In the genomic region with DNA sequence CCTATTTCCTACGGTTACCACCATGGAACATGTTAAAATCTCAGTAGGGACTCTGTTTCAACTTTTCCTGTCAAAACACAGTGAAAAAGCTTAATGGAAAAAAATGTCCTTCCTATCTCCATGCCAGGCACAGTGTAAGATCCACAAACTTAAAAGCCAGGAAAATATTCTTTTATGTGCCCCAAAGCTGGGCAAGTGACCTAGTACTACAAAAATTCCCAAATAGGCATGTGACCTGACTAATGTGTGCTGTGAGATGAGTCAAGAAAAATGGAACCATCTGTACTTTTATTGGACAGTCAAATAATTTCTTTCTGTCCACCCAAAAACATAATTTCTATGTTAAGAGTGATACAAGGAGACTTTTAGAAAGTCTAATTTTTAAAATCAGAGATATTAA, we compare ENCODE assay signal across 25 cellular contexts.
DNase-seq lines count a peak whose midpoint lies in the region; ATAC-seq and TF ChIP-seq lines count a peak whose summit lies in the region.
"Had no signal": no experiment of that assay in that cellular context is flagged by ENCODE, and none has a peak within 500 bp of the region (broad histone marks: within the 10 kb centered on the region; RNA-seq: fewer than 3 reads in every experiment).

No MANE protein-coding gene starts in this region.

- no peak for TF ChIP-seq POLR2A in Peyer's patch (IDR thresholded peaks at IDR 0.05)

- H3K79me2 ChIP-seq in SK-N-SH (ENCODE audit: insufficient read depth): no peaks in the 10 kb centered on the region

- TF ChIP-seq RAD21 in SK-N-SH (IDR thresholded peaks at IDR 0.05; ENCODE audit: low read length): no peak

- H3K9me3 ChIP-seq in SK-N-SH (no peaks in the 10 kb centered on the region), Peyer's patch (no peaks in the 10 kb centered on the region)
- H3K9me3 ChIP-seq: gastroesophageal sphincter, prostate gland, thoracic aorta had no signal

- no peak for TF ChIP-seq EP300 in SK-N-SH (IDR thresholded peaks at IDR 0.05; ENCODE audit: borderline replicate concordance in 1 of 2, low read depth in 1 of 2, low read length in 1 of 2)

- DNase-seq in SK-N-SH (no peak), RPMI7951 (ENCODE audit: low read depth) (peak; percentile 52), foreskin fibroblast (peak; percentile 54 to 82), activated gamma-delta T cell treated with Interleukin-2 at 50 U/mL for 16 hours (no peak), Peyer's patch (no peak)
- DNase-seq in activated CD4-positive, alpha-beta T cell treated with anti-CD3 and anti-CD28 coated beads, Interleukin-2, amount 50 U/mL, for 1 hour: no peak
- no peak for DNase-seq in activated CD4-positive, alpha-beta T cell treated with anti-CD3 and anti-CD28 coated beads for 48 hours
- DNase-seq: activated CD4-positive, CD25-positive, alpha-beta regulatory T cell treated with anti-CD3 and anti-CD28 coated beads, Interleukin-2, amount 50 U/mL, for 72 hours; activated naive CD4-positive, alpha-beta T cell treated with anti-CD3 and anti-CD28 coated beads, Interleukin-2, amount 10 ng/mL, durations not matched to agents 7 days and 5 days; activated T-cell treated with anti-CD3 and anti-CD28 coated beads, Interleukin-2, amount 50 U/mL, for 4 hours; central memory CD4-positive, alpha-beta T cell; dorsolateral prefrontal cortex; kidney; NCI-H187 treated with DMSO at 0.1 percent for 48 hours; NCI-H69; Right ventricle myocardium superior; stimulated activated CD4-positive, alpha-beta T cell treated with anti-CD3 and anti-CD28 coated beads, Interleukin-2, amount 100 ng/mL, for 24 hours had no signal

- POLR2A ChIA-PET in SK-N-SH (lab: Yijun Ruan, JAX): no interaction called here

- no peak overlapping the region for H3K9ac ChIP-seq in SK-N-SH

- H3K4me2 ChIP-seq in SK-N-SH: no peak overlapping the region

- no peak overlapping the region for H2AFZ ChIP-seq in SK-N-SH (ENCODE audit: low read depth)

- H3K27ac ChIP-seq in SK-N-SH (ENCODE audit: low read depth in 2 of 2, low read length in 1 of 2) (no peak overlapping the region), Peyer's patch (no peak overlapping the region)
- H3K27ac ChIP-seq: 22Rv1, dorsolateral prefrontal cortex, epithelial cell of prostate, gastroesophageal sphincter, prostate gland had no signal

- H3K27me3 ChIP-seq in SK-N-SH (ENCODE audit: insufficient read depth): no peaks in the 10 kb centered on the region
- no peaks in the 10 kb centered on the region for H3K27me3 ChIP-seq in Peyer's patch
- H3K27me3 ChIP-seq: dorsolateral prefrontal cortex, gastroesophageal sphincter had no signal

- no peaks in the 10 kb centered on the region for H3K9me2 ChIP-seq in SK-N-SH

- no peaks in the 10 kb centered on the region for H4K20me1 ChIP-seq in SK-N-SH (ENCODE audit: insufficient read depth)

- TF ChIP-seq CTCF in SK-N-SH (IDR thresholded peaks at IDR 0.05) (no peak), foreskin fibroblast (IDR thresholded peaks at IDR 0.05; ENCODE audit: low read depth, low read length) (no peak), Peyer's patch (IDR thresholded peaks at IDR 0.05) (no peak)

- no peaks in the 10 kb centered on the region for H3F3A ChIP-seq in SK-N-SH (replicated peaks; ENCODE audit: insufficient read depth)

- no peak for ATAC-seq in SK-N-SH treated with all-trans-retinoic acid at 6 μM for 48 hours
- ATAC-seq: activated T-cell treated with anti-CD3 and anti-CD28 coated beads, Interleukin-2, amount 50 U/mL, for 4 hours; gastroesophageal sphincter; stimulated activated memory B cell treated with anti-CD40 and anti-IgM and Interleukin-4, amounts not matched to agents 10 μg/mL and 1 μg/mL and 100 μg/mL, for 72 hours had no signal

- H3K4me3 ChIP-seq in SK-N-SH (ENCODE audit: low read depth in 2 of 2, low read length in 1 of 2) (no peak overlapping the region), foreskin fibroblast (ENCODE audit: low read depth in 1 of 2, low read length in 2 of 2) (no peak overlapping the region), Peyer's patch (no peak overlapping the region)
- H3K4me3 ChIP-seq: dorsolateral prefrontal cortex, gastroesophageal sphincter, lung, prostate gland, thoracic aorta had no signal

- 76% methylated on average over 1 of the region's 1 CpG for WGBS in SK-N-SH (ENCODE audit: low lambda C conversion rate)

- H3K4me1 ChIP-seq in SK-N-SH (ENCODE audit: control insufficient read depth in 1 of 2, insufficient read depth in 2 of 2, low read depth in 1 of 2, low read length in 1 of 2) (no peaks in the 10 kb centered on the region), Peyer's patch (peaks cover 0 to 9% (median 0%) of the 10 kb centered on the region in 4 donors)
- H3K4me1 ChIP-seq: prostate gland had no signal

- H3K36me3 ChIP-seq in SK-N-SH (replicated peaks in 1 of 2; ENCODE audit: control insufficient read depth in 1 of 2, insufficient read depth in 2 of 2, low read length in 1 of 2) (no peaks in the 10 kb centered on the region), Peyer's patch (no peaks in the 10 kb centered on the region)
- H3K36me3 ChIP-seq: gastroesophageal sphincter, prostate gland, thoracic aorta had no signal

- CTCF ChIA-PET in SK-N-SH (lab: Yijun Ruan, JAX): interaction anchor here (0.6 kb wide), 1 partner anchor 1398 kb away, joined by 3 read pairs; no protein-coding TSS in a partner anchor

TF ChIP-seq in SK-N-SH, 30 proteins besides CTCF, POLR2A, EP300 and RAD21:
- TF ChIP-seq, protein P1, sequence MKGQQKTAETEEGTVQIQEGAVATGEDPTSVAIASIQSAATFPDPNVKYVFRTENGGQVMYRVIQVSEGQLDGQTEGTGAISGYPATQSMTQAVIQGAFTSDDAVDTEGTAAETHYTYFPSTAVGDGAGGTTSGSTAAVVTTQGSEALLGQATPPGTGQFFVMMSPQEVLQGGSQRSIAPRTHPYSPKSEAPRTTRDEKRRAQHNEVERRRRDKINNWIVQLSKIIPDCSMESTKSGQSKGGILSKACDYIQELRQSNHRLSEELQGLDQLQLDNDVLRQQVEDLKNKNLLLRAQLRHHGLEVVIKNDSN (IDR thresholded peaks at IDR 0.05; ENCODE audit: borderline replicate concordance, low read depth): peak; percentile 32; the same call in 1 of the 2 replicates
- TF ChIP-seq TAF1 (IDR thresholded peaks at IDR 0.05; ENCODE audit: borderline replicate concordance, low read depth, low read length) (no peak), SMC3 (IDR thresholded peaks at IDR 0.05; ENCODE audit: low read depth, low read length) (no peak)
- TF ChIP-seq, protein P2, sequence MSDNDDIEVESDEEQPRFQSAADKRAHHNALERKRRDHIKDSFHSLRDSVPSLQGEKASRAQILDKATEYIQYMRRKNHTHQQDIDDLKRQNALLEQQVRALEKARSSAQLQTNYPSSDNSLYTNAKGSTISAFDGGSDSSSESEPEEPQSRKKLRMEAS (IDR thresholded peaks at IDR 0.05; ENCODE audit: low read depth): no peak
- TF ChIP-seq, protein P3, sequence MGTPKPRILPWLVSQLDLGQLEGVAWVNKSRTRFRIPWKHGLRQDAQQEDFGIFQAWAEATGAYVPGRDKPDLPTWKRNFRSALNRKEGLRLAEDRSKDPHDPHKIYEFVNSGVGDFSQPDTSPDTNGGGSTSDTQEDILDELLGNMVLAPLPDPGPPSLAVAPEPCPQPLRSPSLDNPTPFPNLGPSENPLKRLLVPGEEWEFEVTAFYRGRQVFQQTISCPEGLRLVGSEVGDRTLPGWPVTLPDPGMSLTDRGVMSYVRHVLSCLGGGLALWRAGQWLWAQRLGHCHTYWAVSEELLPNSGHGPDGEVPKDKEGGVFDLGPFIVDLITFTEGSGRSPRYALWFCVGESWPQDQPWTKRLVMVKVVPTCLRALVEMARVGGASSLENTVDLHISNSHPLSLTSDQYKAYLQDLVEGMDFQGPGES (IDR thresholded peaks at IDR 0.05; ENCODE audit: low read depth, low read length): no peak
TF ChIP-seq in SK-N-SH: peak in this region for 1.

TF ChIP-seq in SK-N-SH treated with all-trans-retinoic acid at 6 μM for 48 hours, 23 proteins besides CTCF, POLR2A, EP300 and RAD21 (continues in another document):
- TF ChIP-seq SNAI2 (CRISPR knock-in tag; IDR thresholded peaks at IDR 0.05) (no peak), PPARA (CRISPR knock-in tag; IDR thresholded peaks at IDR 0.05; ENCODE audit: borderline replicate concordance) (no peak), ZNF565 (CRISPR knock-in tag; conservative IDR thresholded peaks at IDR 0.05; ENCODE audit: low read depth) (no peak), ESRRG (CRISPR knock-in tag; IDR thresholded peaks at IDR 0.05) (no peak), ZFP30 (CRISPR knock-in tag; IDR thresholded peaks at IDR 0.05) (no peak)
- TF ChIP-seq, protein P4, sequence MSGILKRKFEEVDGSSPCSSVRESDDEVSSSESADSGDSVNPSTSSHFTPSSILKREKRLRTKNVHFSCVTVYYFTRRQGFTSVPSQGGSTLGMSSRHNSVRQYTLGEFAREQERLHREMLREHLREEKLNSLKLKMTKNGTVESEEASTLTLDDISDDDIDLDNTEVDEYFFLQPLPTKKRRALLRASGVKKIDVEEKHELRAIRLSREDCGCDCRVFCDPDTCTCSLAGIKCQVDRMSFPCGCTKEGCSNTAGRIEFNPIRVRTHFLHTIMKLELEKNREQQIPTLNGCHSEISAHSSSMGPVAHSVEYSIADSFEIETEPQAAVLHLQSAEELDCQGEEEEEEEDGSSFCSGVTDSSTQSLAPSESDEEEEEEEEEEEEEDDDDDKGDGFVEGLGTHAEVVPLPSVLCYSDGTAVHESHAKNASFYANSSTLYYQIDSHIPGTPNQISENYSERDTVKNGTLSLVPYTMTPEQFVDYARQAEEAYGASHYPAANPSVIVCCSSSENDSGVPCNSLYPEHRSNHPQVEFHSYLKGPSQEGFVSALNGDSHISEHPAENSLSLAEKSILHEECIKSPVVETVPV (CRISPR knock-in tag; IDR thresholded peaks at IDR 0.05): no peak

Comparison
In these comparisons a context has a peak if more than half of its experiments do, and no peak if none do; other contexts are left out.
1. DNase-seq: peak in RPMI7951 (single experiment) and foreskin fibroblast (2 of 2); none in SK-N-SH (single experiment), activated gamma-delta T cell treated with Interleukin-2 at 50 U/mL for 16 hours (single experiment), activated CD4-positive, alpha-beta T cell treated with anti-CD3 and anti-CD28 coated beads, Interleukin-2, amount 50 U/mL, for 1 hour (single experiment), activated CD4-positive, alpha-beta T cell treated with anti-CD3 and anti-CD28 coated beads for 48 hours (single experiment) and Peyer's patch (0 of 3).